In the genomic region with DNA sequence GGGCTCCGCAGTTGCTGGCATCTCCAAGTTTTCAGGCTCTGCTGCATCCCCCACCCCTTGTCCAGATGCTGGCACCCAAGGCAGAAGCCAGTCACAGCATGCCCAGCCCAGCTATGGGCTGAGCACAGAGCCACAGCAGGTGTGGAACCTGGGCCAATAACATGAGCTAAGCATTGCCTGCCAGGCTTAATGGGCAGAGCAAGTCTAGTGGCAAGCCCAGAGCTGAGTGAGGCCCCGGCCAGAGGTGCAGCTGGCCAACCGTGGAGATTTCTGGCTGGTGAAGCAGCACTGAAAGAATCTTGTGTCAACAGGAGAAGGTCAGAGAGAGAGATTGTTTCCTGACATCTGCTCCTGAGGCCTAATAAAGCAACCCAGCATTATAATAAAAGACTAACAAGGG, we compare ENCODE assay signal across 19 cellular contexts.
DNase-seq lines count a peak whose midpoint lies in the region; ATAC-seq, FAIRE-seq and TF ChIP-seq lines count a peak whose summit lies in the region.
"Had no signal": no experiment of that assay in that cellular context is flagged by ENCODE, and none has a peak within 500 bp of the region (broad histone marks: within the 10 kb centered on the region; RNA-seq: fewer than 3 reads in every experiment).

No MANE protein-coding gene starts in this region.

- H3K4me3 ChIP-seq in adipocyte (ENCODE audit: low read length) (no peak overlapping the region), left ventricle myocardium inferior (no peak overlapping the region), HepG2 (replicated peaks in 1 of 3; ENCODE audit: insufficient read depth in 1 of 3, low read depth in 2 of 3, low read length in 3 of 3) (no peak overlapping the region)
- H3K4me3 ChIP-seq: spleen, stomach had no signal

- H3K79me2 ChIP-seq in HepG2 (ENCODE audit: insufficient read depth, low read length) = no peaks in the 10 kb centered on the region

- DNase-seq in COLO668 (lab: John Stamatoyannopoulos, UW; ENCODE audit: unreplicated experiment) (peak; percentile 81), NCI-H2081 (lab: John Stamatoyannopoulos, UW) (peak; percentile 32 to 80), adipocyte (ENCODE audit: low read depth) (peak; percentile 4), left ventricle myocardium inferior (peak; percentile 55), GM10248 (ENCODE audit: extremely low spot score) (no peak), SW 1271 (lab: John Stamatoyannopoulos, UW) (no peak), HepG2 (ENCODE audit: low spot score) (no peak)
- DNase-seq: activated naive CD4-positive, alpha-beta T cell treated with anti-CD3 and anti-CD28 coated beads for 36 hours; CD8-positive, alpha-beta T cell; effector CD4-positive, alpha-beta T cell; H7; immature natural killer cell; midbrain; NCI-H187; occipital lobe; SK-N-SH; spleen; stomach had no signal

- intact Hi-C loops in left ventricle myocardium inferior (cut with micrococcal nuclease) (no loop called here), HepG2 (cut with micrococcal nuclease; ENCODE audit: unreplicated experiment) (no loop called here)

- WGBS in HepG2 (ENCODE audit: low lambda C conversion rate) = 55% methylated on average over 2 of the region's 3 CpGs

- POLR2A ChIA-PET in GM10248 (lab: Yijun Ruan, JAX) = no interaction called here
- POLR2A ChIA-PET in HepG2 (lab: Yijun Ruan, JAX) = no interaction called here

- no peak for TF ChIP-seq POLR2A in HepG2 (IDR thresholded peaks at IDR 0.05; ENCODE audit: insufficient read depth in 1 of 2, low read depth in 2 of 2, low read length in 2 of 2)

- H3K36me3 ChIP-seq in adipocyte (ENCODE audit: control insufficient read depth, insufficient read depth, low read length, severe bottlenecking) = no peaks in the 10 kb centered on the region
- H3K36me3 ChIP-seq in left ventricle myocardium inferior = peaks cover 24% of the 10 kb centered on the region
- no peaks in the 10 kb centered on the region for H3K36me3 ChIP-seq in HepG2 (replicated peaks in 1 of 2; ENCODE audit: control insufficient read depth in 1 of 2, insufficient read depth in 2 of 2, low read length in 2 of 2)

- H2AFZ ChIP-seq in HepG2 (ENCODE audit: low read length) = no peak overlapping the region

- no peak for TF ChIP-seq RAD21 in HepG2 (CRISPR knock-in tag; IDR thresholded peaks at IDR 0.05)

- no peak overlapping the region for H3K4me2 ChIP-seq in HepG2 (ENCODE audit: low read depth, low read length)
- H3K4me2 ChIP-seq: SK-N-SH had no signal

- CTCF ChIA-PET in GM10248 (lab: Yijun Ruan, JAX) = no interaction called here
- CTCF ChIA-PET in HepG2 (lab: Yijun Ruan, JAX; ENCODE audit: low intra/inter-chr PET ratio, low total read pairs) = no interaction called here

- no peak for TF ChIP-seq EP300 in HepG2 (IDR thresholded peaks at IDR 0.05; ENCODE audit: low read depth in 2 of 2, low read length in 2 of 2)
- TF ChIP-seq EP300 in HepG2 (CRISPR knock-in tag; IDR thresholded peaks at IDR 0.05; ENCODE audit: borderline replicate concordance) = no peak

- H4K20me1 ChIP-seq in HepG2 (ENCODE audit: insufficient read depth, low read length) = no peaks in the 10 kb centered on the region

- H3K27me3 ChIP-seq in adipocyte (replicated peaks; ENCODE audit: control insufficient read depth, insufficient read depth, low read length) (no peaks in the 10 kb centered on the region), left ventricle myocardium inferior (ENCODE audit: low read depth) (no peaks in the 10 kb centered on the region), HepG2 (ENCODE audit: control insufficient read depth in 1 of 2, insufficient read depth in 2 of 2, low read length in 2 of 2) (no peaks in the 10 kb centered on the region)
- H3K27me3 ChIP-seq: spleen, stomach had no signal

- H3K9me3 ChIP-seq in adipocyte (ENCODE audit: control insufficient read depth, low read length) (peaks cover 27% of the 10 kb centered on the region), left ventricle myocardium inferior (replicated peaks) (peaks cover 35% of the 10 kb centered on the region), HepG2 (ENCODE audit: low read length) (peaks cover 28% of the 10 kb centered on the region)
- H3K9me3 ChIP-seq: SK-N-SH had no signal

- TF ChIP-seq CTCF in left ventricle myocardium inferior (IDR thresholded peaks at IDR 0.05; ENCODE audit: borderline replicate concordance) (no peak), GM10248 (IDR thresholded peaks at IDR 0.05; ENCODE audit: control extremely low read depth, extremely low read depth, low read depth, missing control alignments) (no peak), HepG2 (CRISPR knock-in tag; IDR thresholded peaks at IDR 0.05) (no peak)

- FAIRE-seq in HepG2 (lab: Jason Lieb, UNC) = no peak

- no peak for ATAC-seq in HepG2
- no peak for ATAC-seq in GM19035 (IDR thresholded peaks at IDR 0.05; ENCODE audit: unreplicated experiment)
- ATAC-seq: CD8-positive, alpha-beta T cell had no signal

- in situ Hi-C loops in HepG2 (cut with HindIII; ENCODE audit: extremely low pct_ligation_motif_present, low pct_unique_long_range_greater_than_20kb) = no loop called here

- H3K9ac ChIP-seq in adipocyte (ENCODE audit: low read length) (no peak overlapping the region), HepG2 (ENCODE audit: insufficient read depth, low read depth, low read length) (no peak overlapping the region)
- H3K9ac ChIP-seq: SK-N-SH had no signal

- no peaks in the 10 kb centered on the region for H3K4me1 ChIP-seq in adipocyte (ENCODE audit: control insufficient read depth, insufficient read depth, low read length)
- H3K4me1 ChIP-seq in left ventricle myocardium inferior = peaks cover 20% of the 10 kb centered on the region
- no peaks in the 10 kb centered on the region for H3K4me1 ChIP-seq in HepG2 (ENCODE audit: insufficient read depth, low read length)
- H3K4me1 ChIP-seq: spleen, stomach had no signal

- no TSS peak for BruUV-seq in HepG2 (replicated peaks; lab: Mats Ljungman, UMichigan)

- H3K27ac ChIP-seq in left ventricle myocardium inferior (replicated peaks) (peak overlapping the region; percentile 75), HepG2 (ENCODE audit: extremely low read length, insufficient read depth, low read length) (no peak overlapping the region)
- H3K27ac ChIP-seq: spleen, stomach had no signal

TF ChIP-seq in HepG2, 621 proteins besides CTCF, POLR2A, EP300 and RAD21:
- TF ChIP-seq SNRNP70 (IDR thresholded peaks at IDR 0.05; ENCODE audit: low read depth, low read length) (no peak), PPARG (CRISPR knock-in tag; conservative IDR thresholded peaks at IDR 0.05) (no peak), MED8 (CRISPR knock-in tag; IDR thresholded peaks at IDR 0.05; ENCODE audit: insufficient replicate concordance) (no peak), ZNF329 (CRISPR knock-in tag; IDR thresholded peaks at IDR 0.05; ENCODE audit: low read depth) (no peak), ELF1 (CRISPR knock-in tag; IDR thresholded peaks at IDR 0.05) (no peak), ZNF703 (CRISPR knock-in tag; IDR thresholded peaks at IDR 0.05; ENCODE audit: borderline replicate concordance) (no peak), ZFP1 (CRISPR knock-in tag; IDR thresholded peaks at IDR 0.05) (no peak), ZNF12 (CRISPR knock-in tag; IDR thresholded peaks at IDR 0.05) (no peak), TEAD3 (CRISPR knock-in tag; optimal IDR thresholded peaks at IDR 0.05; ENCODE audit: borderline replicate concordance) (no peak)
- TF ChIP-seq, protein P1, sequence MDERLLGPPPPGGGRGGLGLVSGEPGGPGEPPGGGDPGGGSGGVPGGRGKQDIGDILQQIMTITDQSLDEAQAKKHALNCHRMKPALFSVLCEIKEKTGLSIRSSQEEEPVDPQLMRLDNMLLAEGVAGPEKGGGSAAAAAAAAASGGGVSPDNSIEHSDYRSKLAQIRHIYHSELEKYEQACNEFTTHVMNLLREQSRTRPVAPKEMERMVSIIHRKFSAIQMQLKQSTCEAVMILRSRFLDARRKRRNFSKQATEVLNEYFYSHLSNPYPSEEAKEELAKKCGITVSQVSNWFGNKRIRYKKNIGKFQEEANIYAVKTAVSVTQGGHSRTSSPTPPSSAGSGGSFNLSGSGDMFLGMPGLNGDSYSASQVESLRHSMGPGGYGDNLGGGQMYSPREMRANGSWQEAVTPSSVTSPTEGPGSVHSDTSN (CRISPR knock-in tag; IDR thresholded peaks at IDR 0.05) = no peak
- TF ChIP-seq, protein P2, sequence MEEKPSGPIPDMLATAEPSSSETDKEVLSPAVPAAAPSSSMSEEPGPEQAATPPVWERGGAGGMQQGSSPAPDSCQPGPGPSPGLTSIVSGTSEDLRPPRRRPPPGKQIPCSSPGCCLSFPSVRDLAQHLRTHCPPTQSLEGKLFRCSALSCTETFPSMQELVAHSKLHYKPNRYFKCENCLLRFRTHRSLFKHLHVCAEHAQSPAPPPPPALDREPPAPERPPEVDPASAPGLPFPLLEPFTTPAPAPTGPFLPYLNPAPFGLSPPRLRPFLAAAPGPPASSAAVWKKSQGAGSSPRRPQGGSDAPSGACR (CRISPR knock-in tag; IDR thresholded peaks at IDR 0.05) = no peak
- TF ChIP-seq, protein P3, sequence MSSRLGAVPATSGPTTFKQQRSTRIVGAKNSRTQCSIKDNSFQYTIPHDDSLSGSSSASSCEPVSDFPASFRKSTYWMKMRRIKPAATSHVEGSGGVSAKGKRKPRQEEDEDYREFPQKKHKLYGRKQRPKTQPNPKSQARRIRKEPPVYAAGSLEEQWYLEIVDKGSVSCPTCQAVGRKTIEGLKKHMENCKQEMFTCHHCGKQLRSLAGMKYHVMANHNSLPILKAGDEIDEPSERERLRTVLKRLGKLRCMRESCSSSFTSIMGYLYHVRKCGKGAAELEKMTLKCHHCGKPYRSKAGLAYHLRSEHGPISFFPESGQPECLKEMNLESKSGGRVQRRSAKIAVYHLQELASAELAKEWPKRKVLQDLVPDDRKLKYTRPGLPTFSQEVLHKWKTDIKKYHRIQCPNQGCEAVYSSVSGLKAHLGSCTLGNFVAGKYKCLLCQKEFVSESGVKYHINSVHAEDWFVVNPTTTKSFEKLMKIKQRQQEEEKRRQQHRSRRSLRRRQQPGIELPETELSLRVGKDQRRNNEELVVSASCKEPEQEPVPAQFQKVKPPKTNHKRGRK (CRISPR knock-in tag; IDR thresholded peaks at IDR 0.05) = no peak
- TF ChIP-seq, protein P4, sequence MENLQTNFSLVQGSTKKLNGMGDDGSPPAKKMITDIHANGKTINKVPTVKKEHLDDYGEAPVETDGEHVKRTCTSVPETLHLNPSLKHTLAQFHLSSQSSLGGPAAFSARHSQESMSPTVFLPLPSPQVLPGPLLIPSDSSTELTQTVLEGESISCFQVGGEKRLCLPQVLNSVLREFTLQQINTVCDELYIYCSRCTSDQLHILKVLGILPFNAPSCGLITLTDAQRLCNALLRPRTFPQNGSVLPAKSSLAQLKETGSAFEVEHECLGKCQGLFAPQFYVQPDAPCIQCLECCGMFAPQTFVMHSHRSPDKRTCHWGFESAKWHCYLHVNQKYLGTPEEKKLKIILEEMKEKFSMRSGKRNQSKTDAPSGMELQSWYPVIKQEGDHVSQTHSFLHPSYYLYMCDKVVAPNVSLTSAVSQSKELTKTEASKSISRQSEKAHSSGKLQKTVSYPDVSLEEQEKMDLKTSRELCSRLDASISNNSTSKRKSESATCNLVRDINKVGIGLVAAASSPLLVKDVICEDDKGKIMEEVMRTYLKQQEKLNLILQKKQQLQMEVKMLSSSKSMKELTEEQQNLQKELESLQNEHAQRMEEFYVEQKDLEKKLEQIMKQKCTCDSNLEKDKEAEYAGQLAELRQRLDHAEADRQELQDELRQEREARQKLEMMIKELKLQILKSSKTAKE (CRISPR knock-in tag; IDR thresholded peaks at IDR 0.05; ENCODE audit: borderline replicate concordance) = no peak
TF ChIP-seq in HepG2: peak in this region for 0.

Comparison
In these comparisons a context has a peak if more than half of its experiments do, and no peak if none do; other contexts are left out.
1. DNase-seq: peak in COLO668 (single experiment), NCI-H2081 (2 of 2), adipocyte (single experiment) and left ventricle myocardium inferior (single experiment); none in GM10248 (single experiment), SW 1271 (0 of 2) and HepG2 (single experiment).